In genomic region chr1:151457911-151458882, GRCh38 we compare ENCODE assay signal across 8 cellular contexts. TPM values are rescaled to one million over a fixed set of nuclear protein-coding genes. Genes with fewer than 3 reads are reported as not detected.
DNase-seq lines count a peak whose midpoint lies in the region; ATAC-seq and TF ChIP-seq lines count a peak whose summit lies in the region.

No MANE protein-coding gene starts in this region.

- H2AFZ ChIP-seq in PC-9, result peak overlapping the region; percentile 75

- BruUV-seq in PC-9 (replicated peaks; lab: Mats Ljungman, UMichigan), result TSS peak; percentile 56

- H3K27ac ChIP-seq in PC-9 (peak overlapping the region; percentile 72), esophagus squamous epithelium (peak overlapping the region; percentile 91 to 99 (median 98)), muscle layer of duodenum (ENCODE audit: low read length) (peak overlapping the region; percentile 86)

- H3K9me3 ChIP-seq in PC-9 (ENCODE audit: insufficient read depth, low read depth), result no peaks in the 10 kb centered on the region
- H3K9me3 ChIP-seq in esophagus squamous epithelium, result no peaks in the 10 kb centered on the region
- no peaks in the 10 kb centered on the region for H3K9me3 ChIP-seq in muscle layer of duodenum (ENCODE audit: control insufficient read depth in 1 of 2, low read length in 2 of 2)

- H3K4me3 ChIP-seq in Jurkat, Clone E6-1 (ENCODE audit: low read length), result peak overlapping the region; percentile 90
- H3K4me3 ChIP-seq in PC-9, result peak overlapping the region; percentile 80
- peak overlapping the region; percentile 36 to 98 (median 76) for H3K4me3 ChIP-seq in esophagus squamous epithelium
- peak overlapping the region; percentile 83 to 97 for H3K4me3 ChIP-seq in muscle layer of duodenum (ENCODE audit: low read depth in 1 of 2, low read length in 2 of 2)

- H3K79me2 ChIP-seq in PC-9 (ENCODE audit: low read depth), result peaks cover 51% of the 10 kb centered on the region

- 0% methylated on average over 31 to 36 of the region's 87 CpGs for WGBS in esophagus squamous epithelium, 2 donors

- H3K27me3 ChIP-seq in PC-9 (ENCODE audit: insufficient read depth, low read depth) (no peaks in the 10 kb centered on the region), esophagus squamous epithelium (no peaks in the 10 kb centered on the region), muscle layer of duodenum (ENCODE audit: low read depth, low read length) (no peaks in the 10 kb centered on the region)

- H3K4me1 ChIP-seq in PC-9 (replicated peaks; ENCODE audit: insufficient read depth), result peaks cover 17% of the 10 kb centered on the region
- peaks cover 9 to 52% (median 28%) of the 10 kb centered on the region in 3 donors for H3K4me1 ChIP-seq in esophagus squamous epithelium
- H3K4me1 ChIP-seq in muscle layer of duodenum (ENCODE audit: control insufficient read depth in 1 of 2, insufficient read depth in 2 of 2, low read length in 2 of 2), result peaks cover 5 to 24% of the 10 kb centered on the region in 2 donors

- H3K4me2 ChIP-seq in PC-9, result peak overlapping the region; percentile 75

- no peaks in the 10 kb centered on the region for H3K9me2 ChIP-seq in PC-9 (ENCODE audit: insufficient read depth)

- POLR2A ChIA-PET in PC-9 (lab: Charles Lee; ENCODE audit: unreplicated experiment), result interaction anchor here (0.6 to 0.7 kb wide), 2 partner anchors 54 to 112 kb away, joined by 6 read pairs; no protein-coding TSS in a partner anchor

- H3F3A ChIP-seq in PC-9 (ENCODE audit: insufficient read depth, low read depth), result peaks cover 34% of the 10 kb centered on the region

- peak; percentile 59 for ATAC-seq in GM19395 (IDR thresholded peaks at IDR 0.05; ENCODE audit: unreplicated experiment)

- peak in 2 of 4 donors; percentile 45 to 50 for TF ChIP-seq POLR2A in esophagus squamous epithelium (IDR thresholded peaks at IDR 0.05)

- H4K20me1 ChIP-seq in PC-9 (ENCODE audit: insufficient read depth), result peaks cover 8% of the 10 kb centered on the region; the same call in 1 of the 2 replicates

- peaks cover 4% of the 10 kb centered on the region; the same call in 1 of the 2 replicates for H3K36me3 ChIP-seq in PC-9 (ENCODE audit: low read depth)
- H3K36me3 ChIP-seq in esophagus squamous epithelium, result peaks cover 0 to 7% (median 0%) of the 10 kb centered on the region in 3 donors
- H3K36me3 ChIP-seq in muscle layer of duodenum (ENCODE audit: control insufficient read depth in 1 of 2, insufficient read depth in 2 of 2, low read length in 2 of 2), result no peaks in the 10 kb centered on the region

- TF ChIP-seq CTCF in PC-9 (conservative IDR thresholded peaks at IDR 0.05) (no peak), esophagus squamous epithelium (IDR thresholded peaks at IDR 0.05) (peak in 1 of 6 experiments; percentile 6)

- intact Hi-C loops in PC-9 (cut with micrococcal nuclease; ENCODE audit: unreplicated experiment) (loop anchor here (1.0 kb wide), 1 partner anchor 55 kb away; no protein-coding TSS in a partner anchor), esophagus squamous epithelium (cut with DNase I) (no loop called here)

- CTCF ChIA-PET in PC-9 (lab: Charles Lee), result no interaction called here

- peak; percentile 92 for DNase-seq in AG20443 (ENCODE audit: low spot score)
- DNase-seq in Jurkat, Clone E6-1 (ENCODE audit: low read depth, low spot score), result peak; percentile 51
- DNase-seq in PC-9, result peak; percentile 71 to 77
- DNase-seq in activated T-helper 1 cell treated with Interleukin-2 at 50 U/mL for 16 hours (ENCODE audit: low read depth), result peak; percentile 64
- DNase-seq in esophagus squamous epithelium (lab: John Stamatoyannopoulos, UW), result no peak
- peak; percentile 55 to 78 (median 70) for DNase-seq in stimulated activated naive CD4-positive, alpha-beta T cell (lab: John Stamatoyannopoulos, UW)

RNA-seq across cellular contexts. Expression of gene POGZ, which starts 1.1 kb away (rescaled TPM):
- polyA plus RNA-seq in Jurkat, Clone E6-1 (2012; ENCODE audit: insufficient read depth, insufficient read length), result 25.0 TPM
- total RNA-seq in PC-9 (2021) (63.3 and 71.0 TPM in 2 replicates), esophagus squamous epithelium (10 to 100 TPM; 16.1 to 45.6 (median 30.4) TPM)

RNA-seq across cellular contexts. Expression of gene CGN, which starts 53.0 kb away (rescaled TPM):
- 9.7 TPM for polyA plus RNA-seq in Jurkat, Clone E6-1 (2012; ENCODE audit: insufficient read depth, insufficient read length)
- total RNA-seq in PC-9 (2021) (30.3 and 31.1 TPM in 2 replicates), esophagus squamous epithelium (10 to 100 TPM in 3 of 4 donors, 1 to 10 TPM in 1; 3.3 to 26.1 (median 15.1) TPM)

RNA-seq across cellular contexts. Expression of gene PSMB4, which starts 58.8 kb away (rescaled TPM):
- polyA plus RNA-seq in Jurkat, Clone E6-1 (2012; ENCODE audit: insufficient read depth, insufficient read length), result 478 TPM
- total RNA-seq in PC-9 (2021), result 334 and 345 TPM in 2 replicates
- 100 to 1,000 TPM; 114 to 203 (median 186) TPM for total RNA-seq in esophagus squamous epithelium
